8 cellular contexts compared by ENCODE assay signal in the genomic region with DNA sequence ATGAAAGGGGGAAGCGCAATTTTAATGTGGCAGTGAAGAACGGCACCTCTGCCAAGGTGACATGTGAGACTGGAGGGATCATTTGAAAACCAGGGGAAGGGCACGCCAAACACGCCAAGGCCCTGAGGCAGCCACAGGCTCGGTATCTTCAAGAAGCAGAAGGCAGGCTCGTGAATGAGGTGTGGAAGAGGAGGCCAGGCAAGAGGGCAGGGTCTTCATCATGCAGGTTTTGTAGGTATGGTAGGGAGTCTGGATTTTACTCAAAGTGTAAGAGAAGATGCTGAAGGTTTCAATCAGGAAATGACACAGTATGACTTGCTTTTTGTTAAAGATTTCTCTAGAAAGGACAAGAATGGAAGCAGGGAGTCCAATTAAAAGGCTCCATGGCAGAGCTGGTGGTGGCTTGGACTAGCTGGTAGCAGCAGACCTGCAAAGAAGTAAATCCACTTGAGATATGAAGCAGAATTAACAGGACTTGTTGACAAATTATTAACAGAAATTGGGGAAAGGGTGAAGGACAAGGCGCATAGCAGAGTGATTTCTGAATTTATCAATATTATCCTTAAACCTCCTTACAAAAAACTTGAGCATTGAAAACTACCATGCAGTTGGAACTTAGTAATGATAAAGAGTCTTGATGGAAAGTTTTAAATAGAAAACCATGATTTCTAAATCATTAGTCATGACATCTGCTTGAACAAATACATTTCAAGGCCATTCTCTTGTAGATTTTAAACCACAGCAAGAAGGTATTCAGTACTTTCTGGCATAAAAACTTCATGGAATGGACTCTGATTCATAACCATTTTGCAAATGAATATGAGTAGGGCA.
DNase-seq lines count a peak whose midpoint lies in the region; ATAC-seq and TF ChIP-seq lines count a peak whose summit lies in the region.

No MANE protein-coding gene starts in this region.

- H3K4me1 ChIP-seq in ovary (ENCODE audit: insufficient read depth), result peaks cover 10% of the 10 kb centered on the region

- in situ Hi-C loops in astrocyte of the spinal cord (cut with HindIII; ENCODE audit: low sequenced_read_pairs), result no loop called here

- peak; percentile 12 for DNase-seq in DMS79 treated with DMSO at 0.1 percent for 48 hours (lab: John Stamatoyannopoulos, UW)
- no peak for DNase-seq in DMS79 (lab: John Stamatoyannopoulos, UW)
- DNase-seq in astrocyte of the spinal cord (ENCODE audit: low read depth, low spot score), result peak; percentile 89
- no peak for DNase-seq in ovary
- DNase-seq in NCI-H69 (lab: John Stamatoyannopoulos, UW), result no peak
- no peak for DNase-seq in amygdala (lab: John Stamatoyannopoulos, UW)
- DNase-seq in activated gamma-delta T cell treated with Interleukin-2 at 50 U/mL for 16 hours, result no peak

- no peaks in the 10 kb centered on the region for H3K9me3 ChIP-seq in ovary

- 54 to 74% (median 58%) methylated on average over 7 of the region's 7 CpGs for WGBS in ovary, 3 donors

- peak overlapping the region; percentile 14 to 76 for H3K27ac ChIP-seq in ovary

- TF ChIP-seq CTCF in astrocyte of the spinal cord (IDR thresholded peaks at IDR 0.05; ENCODE audit: low read depth, low read length), result no peak
- TF ChIP-seq CTCF in ovary (IDR thresholded peaks at IDR 0.05), result no peak

- H3K4me3 ChIP-seq in astrocyte of the spinal cord (ENCODE audit: low read depth, low read length), result no peak overlapping the region
- no peak overlapping the region for H3K4me3 ChIP-seq in ovary

- intact Hi-C loops in ovary (cut with DNase I), result no loop called here

- H3K36me3 ChIP-seq in ovary, result no peaks in the 10 kb centered on the region

- no peak for TF ChIP-seq POLR2A in ovary (IDR thresholded peaks at IDR 0.05)

- H3K27me3 ChIP-seq in ovary, result no peaks in the 10 kb centered on the region

- no peak for TF ChIP-seq EP300 in ovary (IDR thresholded peaks at IDR 0.05)

- peak; percentile 66 for ATAC-seq in HG03565 (IDR thresholded peaks at IDR 0.05; ENCODE audit: unreplicated experiment)

Comparison
In these comparisons a context has a peak if more than half of its experiments do, and no peak if none do; other contexts are left out.
1. DNase-seq: peak in DMS79 treated with DMSO at 0.1 percent for 48 hours (single experiment) and astrocyte of the spinal cord (single experiment); none in DMS79 (single experiment), ovary (0 of 5), NCI-H69 (single experiment), amygdala (0 of 56) and activated gamma-delta T cell treated with Interleukin-2 at 50 U/mL for 16 hours (single experiment).